ENCODE assay signal across 1 cellular context in the genomic region with DNA sequence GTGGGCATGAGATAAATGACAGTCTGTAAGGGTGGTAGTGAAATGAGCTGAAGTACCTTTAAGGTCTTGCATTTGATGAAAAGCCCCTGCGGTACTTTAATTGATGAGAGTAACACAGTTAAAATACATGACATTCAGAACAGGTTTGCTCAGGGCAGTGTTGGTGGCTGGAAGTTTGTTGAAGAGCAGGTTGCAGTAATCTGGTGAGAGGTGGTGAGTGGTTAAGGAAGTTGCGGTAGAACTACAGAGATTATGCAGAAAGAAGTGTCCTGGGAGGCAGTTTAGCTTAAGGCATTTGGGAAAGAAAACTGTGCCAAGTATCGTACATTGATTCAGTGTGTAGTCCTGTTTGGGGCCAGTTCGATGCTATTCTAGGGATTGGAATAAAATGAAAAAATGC.
TF ChIP-seq lines count a peak whose summit lies in the region.

No MANE protein-coding gene starts in this region.

TF ChIP-seq in GM23338, 12 proteins besides CTCF, POLR2A, EP300 and RAD21 (continued from another document):
- TF ChIP-seq, protein P1, sequence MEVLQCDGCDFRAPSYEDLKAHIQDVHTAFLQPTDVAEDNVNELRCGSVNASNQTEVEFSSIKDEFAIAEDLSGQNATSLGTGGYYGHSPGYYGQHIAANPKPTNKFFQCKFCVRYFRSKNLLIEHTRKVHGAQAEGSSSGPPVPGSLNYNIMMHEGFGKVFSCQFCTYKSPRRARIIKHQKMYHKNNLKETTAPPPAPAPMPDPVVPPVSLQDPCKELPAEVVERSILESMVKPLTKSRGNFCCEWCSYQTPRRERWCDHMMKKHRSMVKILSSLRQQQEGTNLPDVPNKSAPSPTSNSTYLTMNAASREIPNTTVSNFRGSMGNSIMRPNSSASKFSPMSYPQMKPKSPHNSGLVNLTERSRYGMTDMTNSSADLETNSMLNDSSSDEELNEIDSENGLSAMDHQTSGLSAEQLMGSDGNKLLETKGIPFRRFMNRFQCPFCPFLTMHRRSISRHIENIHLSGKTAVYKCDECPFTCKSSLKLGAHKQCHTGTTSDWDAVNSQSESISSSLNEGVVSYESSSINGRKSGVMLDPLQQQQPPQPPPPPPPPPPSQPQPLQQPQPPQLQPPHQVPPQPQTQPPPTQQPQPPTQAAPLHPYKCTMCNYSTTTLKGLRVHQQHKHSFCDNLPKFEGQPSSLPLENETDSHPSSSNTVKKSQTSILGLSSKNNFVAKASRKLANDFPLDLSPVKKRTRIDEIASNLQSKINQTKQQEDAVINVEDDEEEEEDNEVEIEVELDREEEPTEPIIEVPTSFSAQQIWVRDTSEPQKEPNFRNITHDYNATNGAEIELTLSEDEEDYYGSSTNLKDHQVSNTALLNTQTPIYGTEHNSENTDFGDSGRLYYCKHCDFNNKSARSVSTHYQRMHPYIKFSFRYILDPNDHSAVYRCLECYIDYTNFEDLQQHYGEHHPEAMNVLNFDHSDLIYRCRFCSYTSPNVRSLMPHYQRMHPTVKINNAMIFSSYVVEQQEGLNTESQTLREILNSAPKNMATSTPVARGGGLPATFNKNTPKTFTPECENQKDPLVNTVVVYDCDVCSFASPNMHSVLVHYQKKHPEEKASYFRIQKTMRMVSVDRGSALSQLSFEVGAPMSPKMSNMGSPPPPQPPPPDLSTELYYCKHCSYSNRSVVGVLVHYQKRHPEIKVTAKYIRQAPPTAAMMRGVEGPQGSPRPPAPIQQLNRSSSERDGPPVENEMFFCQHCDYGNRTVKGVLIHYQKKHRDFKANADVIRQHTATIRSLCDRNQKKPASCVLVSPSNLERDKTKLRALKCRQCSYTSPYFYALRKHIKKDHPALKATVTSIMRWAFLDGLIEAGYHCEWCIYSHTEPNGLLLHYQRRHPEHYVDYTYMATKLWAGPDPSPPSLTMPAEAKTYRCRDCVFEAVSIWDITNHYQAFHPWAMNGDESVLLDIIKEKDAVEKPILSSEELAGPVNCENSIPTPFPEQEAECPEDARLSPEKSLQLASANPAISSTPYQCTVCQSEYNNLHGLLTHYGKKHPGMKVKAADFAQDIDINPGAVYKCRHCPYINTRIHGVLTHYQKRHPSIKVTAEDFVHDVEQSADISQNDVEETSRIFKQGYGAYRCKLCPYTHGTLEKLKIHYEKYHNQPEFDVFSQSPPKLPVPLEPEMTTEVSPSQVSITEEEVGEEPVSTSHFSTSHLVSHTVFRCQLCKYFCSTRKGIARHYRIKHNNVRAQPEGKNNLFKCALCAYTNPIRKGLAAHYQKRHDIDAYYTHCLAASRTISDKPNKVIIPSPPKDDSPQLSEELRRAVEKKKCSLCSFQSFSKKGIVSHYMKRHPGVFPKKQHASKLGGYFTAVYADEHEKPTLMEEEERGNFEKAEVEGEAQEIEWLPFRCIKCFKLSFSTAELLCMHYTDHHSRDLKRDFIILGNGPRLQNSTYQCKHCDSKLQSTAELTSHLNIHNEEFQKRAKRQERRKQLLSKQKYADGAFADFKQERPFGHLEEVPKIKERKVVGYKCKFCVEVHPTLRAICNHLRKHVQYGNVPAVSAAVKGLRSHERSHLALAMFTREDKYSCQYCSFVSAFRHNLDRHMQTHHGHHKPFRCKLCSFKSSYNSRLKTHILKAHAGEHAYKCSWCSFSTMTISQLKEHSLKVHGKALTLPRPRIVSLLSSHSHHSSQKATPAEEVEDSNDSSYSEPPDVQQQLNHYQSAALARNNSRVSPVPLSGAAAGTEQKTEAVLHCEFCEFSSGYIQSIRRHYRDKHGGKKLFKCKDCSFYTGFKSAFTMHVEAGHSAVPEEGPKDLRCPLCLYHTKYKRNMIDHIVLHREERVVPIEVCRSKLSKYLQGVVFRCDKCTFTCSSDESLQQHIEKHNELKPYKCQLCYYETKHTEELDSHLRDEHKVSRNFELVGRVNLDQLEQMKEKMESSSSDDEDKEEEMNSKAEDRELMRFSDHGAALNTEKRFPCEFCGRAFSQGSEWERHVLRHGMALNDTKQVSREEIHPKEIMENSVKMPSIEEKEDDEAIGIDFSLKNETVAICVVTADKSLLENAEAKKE (CRISPR knock-in tag; IDR thresholded peaks at IDR 0.05) = no peak
- TF ChIP-seq EZH2phosphoT487 (IDR thresholded peaks at IDR 0.05; ENCODE audit: unreplicated experiment) (no peak), ZNF331 (CRISPR knock-in tag; IDR thresholded peaks at IDR 0.05; ENCODE audit: low read depth) (no peak), STAT1 (IDR thresholded peaks at IDR 0.05; ENCODE audit: unreplicated experiment) (no peak), JUNB (IDR thresholded peaks at IDR 0.05; ENCODE audit: unreplicated experiment) (no peak), ZNF114 (CRISPR knock-in tag; IDR thresholded peaks at IDR 0.05) (no peak)
- TF ChIP-seq, protein P2, sequence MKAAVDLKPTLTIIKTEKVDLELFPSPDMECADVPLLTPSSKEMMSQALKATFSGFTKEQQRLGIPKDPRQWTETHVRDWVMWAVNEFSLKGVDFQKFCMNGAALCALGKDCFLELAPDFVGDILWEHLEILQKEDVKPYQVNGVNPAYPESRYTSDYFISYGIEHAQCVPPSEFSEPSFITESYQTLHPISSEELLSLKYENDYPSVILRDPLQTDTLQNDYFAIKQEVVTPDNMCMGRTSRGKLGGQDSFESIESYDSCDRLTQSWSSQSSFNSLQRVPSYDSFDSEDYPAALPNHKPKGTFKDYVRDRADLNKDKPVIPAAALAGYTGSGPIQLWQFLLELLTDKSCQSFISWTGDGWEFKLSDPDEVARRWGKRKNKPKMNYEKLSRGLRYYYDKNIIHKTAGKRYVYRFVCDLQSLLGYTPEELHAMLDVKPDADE (IDR thresholded peaks at IDR 0.05) = no peak
- TF ChIP-seq, protein P3, sequence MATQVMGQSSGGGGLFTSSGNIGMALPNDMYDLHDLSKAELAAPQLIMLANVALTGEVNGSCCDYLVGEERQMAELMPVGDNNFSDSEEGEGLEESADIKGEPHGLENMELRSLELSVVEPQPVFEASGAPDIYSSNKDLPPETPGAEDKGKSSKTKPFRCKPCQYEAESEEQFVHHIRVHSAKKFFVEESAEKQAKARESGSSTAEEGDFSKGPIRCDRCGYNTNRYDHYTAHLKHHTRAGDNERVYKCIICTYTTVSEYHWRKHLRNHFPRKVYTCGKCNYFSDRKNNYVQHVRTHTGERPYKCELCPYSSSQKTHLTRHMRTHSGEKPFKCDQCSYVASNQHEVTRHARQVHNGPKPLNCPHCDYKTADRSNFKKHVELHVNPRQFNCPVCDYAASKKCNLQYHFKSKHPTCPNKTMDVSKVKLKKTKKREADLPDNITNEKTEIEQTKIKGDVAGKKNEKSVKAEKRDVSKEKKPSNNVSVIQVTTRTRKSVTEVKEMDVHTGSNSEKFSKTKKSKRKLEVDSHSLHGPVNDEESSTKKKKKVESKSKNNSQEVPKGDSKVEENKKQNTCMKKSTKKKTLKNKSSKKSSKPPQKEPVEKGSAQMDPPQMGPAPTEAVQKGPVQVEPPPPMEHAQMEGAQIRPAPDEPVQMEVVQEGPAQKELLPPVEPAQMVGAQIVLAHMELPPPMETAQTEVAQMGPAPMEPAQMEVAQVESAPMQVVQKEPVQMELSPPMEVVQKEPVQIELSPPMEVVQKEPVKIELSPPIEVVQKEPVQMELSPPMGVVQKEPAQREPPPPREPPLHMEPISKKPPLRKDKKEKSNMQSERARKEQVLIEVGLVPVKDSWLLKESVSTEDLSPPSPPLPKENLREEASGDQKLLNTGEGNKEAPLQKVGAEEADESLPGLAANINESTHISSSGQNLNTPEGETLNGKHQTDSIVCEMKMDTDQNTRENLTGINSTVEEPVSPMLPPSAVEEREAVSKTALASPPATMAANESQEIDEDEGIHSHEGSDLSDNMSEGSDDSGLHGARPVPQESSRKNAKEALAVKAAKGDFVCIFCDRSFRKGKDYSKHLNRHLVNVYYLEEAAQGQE (IDR thresholded peaks at IDR 0.05; ENCODE audit: unreplicated experiment) = no peak
